In the genomic region with DNA sequence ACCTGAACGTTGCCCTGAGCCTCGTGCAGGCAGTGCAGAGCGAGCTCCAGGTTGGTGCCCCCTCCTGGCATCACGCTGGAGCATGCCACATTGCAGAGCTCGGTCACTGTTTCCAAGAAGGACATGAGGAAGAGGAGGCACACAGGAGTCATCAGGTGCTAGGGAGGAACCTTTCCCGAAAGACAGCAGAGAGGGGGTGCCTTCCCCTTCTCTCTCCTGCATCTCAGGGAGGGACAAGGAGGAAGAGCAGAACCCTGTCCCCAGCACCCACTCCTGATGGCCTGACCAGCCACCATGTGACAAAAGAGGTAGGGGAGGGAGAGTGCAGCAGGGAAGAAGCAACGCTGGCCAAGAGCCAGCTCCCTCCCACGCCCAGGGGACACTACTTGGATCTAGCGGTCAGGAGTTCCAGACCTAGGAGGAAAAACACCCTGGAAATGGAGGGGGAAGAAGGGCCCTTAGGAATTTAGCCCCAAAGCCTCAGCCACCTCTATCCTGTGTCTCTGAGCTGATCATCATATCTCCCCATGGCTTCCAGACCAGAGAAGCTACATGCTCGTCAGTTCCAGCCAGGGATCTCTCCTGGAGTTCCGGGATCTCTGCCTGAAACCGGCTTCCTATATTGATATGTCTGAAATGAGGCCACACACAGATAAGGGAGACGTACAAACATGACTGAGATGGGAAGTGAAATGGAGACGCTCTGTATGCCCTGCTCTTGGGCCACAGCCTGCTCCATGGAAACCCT, we compare ENCODE assay signal across 22 cellular contexts. TPM values are rescaled to one million over a fixed set of nuclear protein-coding genes. Genes with fewer than 3 reads are reported as not detected.
DNase-seq lines count a peak whose midpoint lies in the region; ATAC-seq, FAIRE-seq and TF ChIP-seq lines count a peak whose summit lies in the region.
"Had no signal": no experiment of that assay in that cellular context is flagged by ENCODE, and none has a peak within 500 bp of the region (broad histone marks: within the 10 kb centered on the region; RNA-seq: fewer than 3 reads in every experiment).

No MANE protein-coding gene starts in this region.

- H3K27ac Mint-ChIP-seq in activated T-cell treated with anti-CD3 and anti-CD28 coated beads, Interleukin-2, amount 50 U/mL, for 72 hours, result no peak overlapping the region

- BruUV-seq in HepG2 (replicated peaks; lab: Mats Ljungman, UMichigan), result no TSS peak

- peak; percentile 11 to 26 for ATAC-seq in right cardiac atrium
- peak; percentile 56 for ATAC-seq in HepG2
- peak; percentile 76 for ATAC-seq in upper lobe of right lung
- ATAC-seq in activated T-cell treated with anti-CD3 and anti-CD28 coated beads, Interleukin-2, amount 50 U/mL, for 72 hours (replicated peaks in 1 of 2), result no peak

- no peaks in the 10 kb centered on the region for H3K27me3 ChIP-seq in right cardiac atrium (ENCODE audit: control insufficient read depth, insufficient read depth)
- H3K27me3 ChIP-seq in left ventricle myocardium inferior (ENCODE audit: low read depth), result no peaks in the 10 kb centered on the region
- H3K27me3 ChIP-seq in HepG2 (ENCODE audit: control insufficient read depth in 1 of 2, insufficient read depth in 2 of 2, low read length in 2 of 2), result peaks cover 1 to 15% of the 10 kb centered on the region in 2 experiments; a peak in 2 of 5 replicates
- no peaks in the 10 kb centered on the region for H3K27me3 ChIP-seq in upper lobe of right lung

- H3K9me3 ChIP-seq in right cardiac atrium (ENCODE audit: control insufficient read depth, low read length) (no peaks in the 10 kb centered on the region), left ventricle myocardium inferior (replicated peaks) (no peaks in the 10 kb centered on the region), HepG2 (ENCODE audit: low read length) (no peaks in the 10 kb centered on the region), upper lobe of right lung (no peaks in the 10 kb centered on the region)
- H3K9me3 ChIP-seq: MG63 had no signal

- no peaks in the 10 kb centered on the region for H3K36me3 ChIP-seq in left ventricle myocardium inferior
- no peaks in the 10 kb centered on the region for H3K36me3 ChIP-seq in HepG2 (replicated peaks in 1 of 2; ENCODE audit: control insufficient read depth in 1 of 2, insufficient read depth in 2 of 2, low read length in 2 of 2)
- H3K36me3 ChIP-seq in upper lobe of right lung, result no peaks in the 10 kb centered on the region
- H3K36me3 ChIP-seq: MG63 had no signal

- DNase-seq in right cardiac atrium, result no peak
- no peak for DNase-seq in left ventricle myocardium inferior
- peak; percentile 45 for DNase-seq in OCI-M1 (lab: John Stamatoyannopoulos, UW)
- no peak for DNase-seq in HepG2 (ENCODE audit: low spot score)
- DNase-seq in upper lobe of right lung, result no peak
- DNase-seq in activated T-cell treated with anti-CD3 and anti-CD28 coated beads, Interleukin-2, amount 50 U/mL, for 72 hours, result no peak
- no peak for DNase-seq in GM13976 (ENCODE audit: low spot score)
- DNase-seq in putamen (ENCODE audit: low spot score), result no peak
- DNase-seq: COR-L47, DMS153, MG63, NCI-H1105 treated with DMSO at 0.1 percent for 48 hours, NCI-H187, NCI-H446, NCI-H774, SIG-M5 had no signal

- FAIRE-seq in HepG2 (lab: Jason Lieb, UNC), result no peak
- FAIRE-seq: A204.1, GM18507, RCC 7860 had no signal

- no peaks in the 10 kb centered on the region for H3K79me2 ChIP-seq in HepG2 (ENCODE audit: insufficient read depth, low read length)

- CTCF ChIA-PET in HepG2 (lab: Yijun Ruan, JAX; ENCODE audit: low intra/inter-chr PET ratio, low total read pairs), result no interaction called here

- H3K9ac ChIP-seq in HepG2 (ENCODE audit: insufficient read depth, low read depth, low read length), result no peak overlapping the region
- H3K9ac ChIP-seq: KMS-11 had no signal

- H3K27ac ChIP-seq in right cardiac atrium (ENCODE audit: low read length), result no peak overlapping the region
- no peak overlapping the region for H3K27ac ChIP-seq in left ventricle myocardium inferior (replicated peaks)
- H3K27ac ChIP-seq in HepG2 (ENCODE audit: extremely low read length, insufficient read depth, low read length), result no peak overlapping the region
- H3K27ac ChIP-seq in upper lobe of right lung, result no peak overlapping the region
- H3K27ac ChIP-seq: C4-2B, HL-60, KMS-11 had no signal

- TF ChIP-seq POLR2A in HepG2 (IDR thresholded peaks at IDR 0.05; ENCODE audit: insufficient read depth in 1 of 2, low read depth in 2 of 2, low read length in 2 of 2), result no peak

- H3K9me3 Mint-ChIP-seq in activated T-cell treated with anti-CD3 and anti-CD28 coated beads, Interleukin-2, amount 50 U/mL, for 72 hours, result no peaks in the 10 kb centered on the region

- no peak for TF ChIP-seq EP300 in HepG2 (IDR thresholded peaks at IDR 0.05; ENCODE audit: low read depth in 2 of 2, low read length in 2 of 2)
- TF ChIP-seq EP300 in HepG2 (CRISPR knock-in tag; IDR thresholded peaks at IDR 0.05; ENCODE audit: borderline replicate concordance), result no peak

- H3K4me1 Mint-ChIP-seq in activated T-cell treated with anti-CD3 and anti-CD28 coated beads, Interleukin-2, amount 50 U/mL, for 72 hours (ENCODE audit: low read depth), result no peaks in the 10 kb centered on the region

- TF ChIP-seq CTCF in left ventricle myocardium inferior (IDR thresholded peaks at IDR 0.05; ENCODE audit: borderline replicate concordance), result no peak
- TF ChIP-seq CTCF in HepG2 (CRISPR knock-in tag; IDR thresholded peaks at IDR 0.05), result peak; percentile 32; the same call in 1 of the 2 replicates
- no peak for TF ChIP-seq CTCF in upper lobe of right lung (IDR thresholded peaks at IDR 0.05)
- no peak for TF ChIP-seq CTCF in GM13976 (IDR thresholded peaks at IDR 0.05; ENCODE audit: borderline replicate concordance, control extremely low read depth, extremely low read depth, insufficient read depth, missing control alignments)

- intact Hi-C loops in right cardiac atrium (cut with DNase I), result no loop called here
- intact Hi-C loops in left ventricle myocardium inferior (cut with micrococcal nuclease), result no loop called here
- intact Hi-C loops in HepG2 (cut with micrococcal nuclease; ENCODE audit: unreplicated experiment), result no loop called here
- intact Hi-C loops in upper lobe of right lung (cut with DNase I), result no loop called here

- H3K36me3 Mint-ChIP-seq in activated T-cell treated with anti-CD3 and anti-CD28 coated beads, Interleukin-2, amount 50 U/mL, for 72 hours (ENCODE audit: insufficient read depth in 2 of 2), result no peaks in the 10 kb centered on the region

- H4K20me1 ChIP-seq in HepG2 (ENCODE audit: insufficient read depth, low read length), result no peaks in the 10 kb centered on the region

- no peak overlapping the region for H2AFZ ChIP-seq in HepG2 (ENCODE audit: low read length)

- no peak for TF ChIP-seq RAD21 in HepG2 (CRISPR knock-in tag; IDR thresholded peaks at IDR 0.05)

- H3K27me3 Mint-ChIP-seq in activated T-cell treated with anti-CD3 and anti-CD28 coated beads, Interleukin-2, amount 50 U/mL, for 72 hours (ENCODE audit: low read depth), result no peaks in the 10 kb centered on the region

- H3K4me2 ChIP-seq in HepG2 (ENCODE audit: low read depth, low read length), result peak overlapping the region; percentile 28; the same call in 1 of the 2 replicates
- H3K4me2 ChIP-seq: KMS-11 had no signal

- in situ Hi-C loops in HepG2 (cut with HindIII; ENCODE audit: extremely low pct_ligation_motif_present, low pct_unique_long_range_greater_than_20kb), result no loop called here
- in situ Hi-C loops in GM13976 (cut with MboI; ENCODE audit: low sequenced_read_pairs, unreplicated experiment), result no loop called here

- POLR2A ChIA-PET in HepG2 (lab: Yijun Ruan, JAX), result interaction anchor here (1.1 to 1.6 kb wide), 2 partner anchors 10 to 17 kb away, joined by 3 to 4 read pairs; no protein-coding TSS in a partner anchor

- H3K4me3 Mint-ChIP-seq in activated T-cell treated with anti-CD3 and anti-CD28 coated beads, Interleukin-2, amount 50 U/mL, for 72 hours, result no peak overlapping the region

- H3K4me3 ChIP-seq in right cardiac atrium (ENCODE audit: low read length) (no peak overlapping the region), left ventricle myocardium inferior (no peak overlapping the region), HepG2 (replicated peaks in 1 of 3; ENCODE audit: insufficient read depth in 1 of 3, low read depth in 2 of 3, low read length in 3 of 3) (no peak overlapping the region), upper lobe of right lung (no peak overlapping the region)
- H3K4me3 ChIP-seq: MG63 had no signal

- no peaks in the 10 kb centered on the region for H3K4me1 ChIP-seq in right cardiac atrium (ENCODE audit: control insufficient read depth, insufficient read depth, low read length)
- H3K4me1 ChIP-seq in left ventricle myocardium inferior, result peaks cover 8% of the 10 kb centered on the region
- peaks cover 8% of the 10 kb centered on the region; the same call in 1 of the 2 replicates for H3K4me1 ChIP-seq in HepG2 (ENCODE audit: insufficient read depth, low read length)
- no peaks in the 10 kb centered on the region for H3K4me1 ChIP-seq in upper lobe of right lung

- WGBS in right cardiac atrium, result 34% methylated on average over 14 of the region's 14 CpGs
- 4% methylated on average over 14 of the region's 14 CpGs for WGBS in HepG2 (ENCODE audit: low lambda C conversion rate)

RNA-seq across cellular contexts. Expression of a gene that starts 17.0 kb away (rescaled TPM):
- total RNA-seq in right cardiac atrium (100 to 1,000 TPM in 3 of 4 donors, 10 to 100 TPM in 1; 91.7 to 111 (median 105) TPM), left ventricle myocardium inferior (120 TPM), HepG2 (2016; rRNA removed; fragmentation: Illumina TruSeq; extraction: Trizol) (32.6 and 36.5 TPM in 2 replicates), upper lobe of right lung (134 TPM)
- polyA plus RNA-seq in right cardiac atrium (102 TPM), HepG2 (2011; rRNA removed) (65.9 and 74.4 TPM in 2 replicates)
- total RNA-seq in HepG2 (2016; cell fraction: cytosol; rRNA removed; fragmentation: Illumina TruSeq; extraction: Trizol; ENCODE audit: low read depth), result 10.7 and 16.6 TPM in 2 replicates
- 32.5 and 33.2 TPM in 2 replicates for total RNA-seq in HepG2 (2016; cell fraction: insoluble cytoplasmic fraction; rRNA removed; fragmentation: Illumina TruSeq; extraction: Trizol)
- total RNA-seq in HepG2 (2016; cell fraction: membrane; rRNA removed; fragmentation: Illumina TruSeq; extraction: Trizol), result 17.7 and 25.0 TPM in 2 replicates
- total RNA-seq in HepG2 (2016; cell fraction: nucleus; rRNA removed; fragmentation: Illumina TruSeq; extraction: Trizol), result 19.1 and 19.4 TPM in 2 replicates
- 50.7 and 64.2 TPM in 2 replicates for polyA plus RNA-seq in HepG2 (2011; cell fraction: cytosol; rRNA removed)
- 64.5 and 68.0 TPM in 2 replicates for polyA plus RNA-seq in HepG2 (2011; cell fraction: nucleus; rRNA removed)
- polyA plus RNA-seq in HepG2 (2012), result 39.7 and 50.3 TPM in 2 replicates
- 18.1 and 25.6 TPM in 2 replicates for polyA plus RNA-seq in HepG2 (2016; cell fraction: cytosol; fragmentation: Illumina TruSeq; extraction: Trizol; ENCODE audit: low read depth)
- 52.2 and 60.3 TPM in 2 replicates for polyA plus RNA-seq in HepG2 (2016; cell fraction: insoluble cytoplasmic fraction; fragmentation: Illumina TruSeq; extraction: Trizol; ENCODE audit: low read depth)
- 32.1 and 34.6 TPM in 2 replicates for polyA plus RNA-seq in HepG2 (2016; cell fraction: membrane; fragmentation: Illumina TruSeq; extraction: Trizol; ENCODE audit: low read depth)
- polyA plus RNA-seq in HepG2 (2016; cell fraction: nucleus; fragmentation: Illumina TruSeq; extraction: Trizol; ENCODE audit: insufficient read depth, low read depth), result 41.7 and 44.1 TPM in 2 replicates
- 73.3 and 108 TPM in 2 replicates for polyA minus RNA-seq in HepG2 (2011; rRNA and poly(A)+ RNA removed; ENCODE audit: low replicate concordance)
- 36.3 and 43.3 TPM in 2 replicates for polyA minus RNA-seq in HepG2 (2011; cell fraction: cytosol; rRNA and poly(A)+ RNA removed)
- polyA minus RNA-seq in HepG2 (2011; cell fraction: nucleus; rRNA and poly(A)+ RNA removed), result 20.6 and 26.2 TPM in 2 replicates
- total RNA-seq in activated T-cell treated with anti-CD3 and anti-CD28 coated beads, Interleukin-2, amount 50 U/mL, for 72 hours, result 10 to 100 TPM; 64.4 to 71.5 TPM

RNA-seq across cellular contexts. Expression of a gene that starts 41.1 kb away (rescaled TPM):
- under 1 TPM in 1 of 4 donors, not detected in 3; 0.23 TPM for total RNA-seq in right cardiac atrium
- polyA plus RNA-seq in right cardiac atrium, result 0.20 TPM
- 0.99 TPM for total RNA-seq in left ventricle myocardium inferior
- 0.04 TPM in 1 of 2 replicates, not detected in the other for total RNA-seq in HepG2 (2016; rRNA removed; fragmentation: Illumina TruSeq; extraction: Trizol)
- total RNA-seq in HepG2 (2016; cell fraction: cytosol; rRNA removed; fragmentation: Illumina TruSeq; extraction: Trizol; ENCODE audit: low read depth), result not detected in 2 replicates
- not detected in 2 replicates for total RNA-seq in HepG2 (2016; cell fraction: insoluble cytoplasmic fraction; rRNA removed; fragmentation: Illumina TruSeq; extraction: Trizol)
- total RNA-seq in HepG2 (2016; cell fraction: membrane; rRNA removed; fragmentation: Illumina TruSeq; extraction: Trizol), result 0.09 TPM in 1 of 2 replicates, not detected in the other
- not detected in 2 replicates for total RNA-seq in HepG2 (2016; cell fraction: nucleus; rRNA removed; fragmentation: Illumina TruSeq; extraction: Trizol)
- polyA plus RNA-seq in HepG2 (2011; rRNA removed), result 0.03 and 0.08 TPM in 2 replicates
- 0.07 and 0.08 TPM in 2 replicates for polyA plus RNA-seq in HepG2 (2011; cell fraction: cytosol; rRNA removed)
- polyA plus RNA-seq in HepG2 (2011; cell fraction: nucleus; rRNA removed), result not detected in 2 replicates
- 0.17 TPM in 1 of 2 replicates, not detected in the other for polyA plus RNA-seq in HepG2 (2012)
- 0.05 TPM in 1 of 2 replicates, not detected in the other for polyA plus RNA-seq in HepG2 (2016; cell fraction: cytosol; fragmentation: Illumina TruSeq; extraction: Trizol; ENCODE audit: low read depth)
- not detected in 2 replicates for polyA plus RNA-seq in HepG2 (2016; cell fraction: insoluble cytoplasmic fraction; fragmentation: Illumina TruSeq; extraction: Trizol; ENCODE audit: low read depth)
- not detected in 2 replicates for polyA plus RNA-seq in HepG2 (2016; cell fraction: membrane; fragmentation: Illumina TruSeq; extraction: Trizol; ENCODE audit: low read depth)
- polyA plus RNA-seq in HepG2 (2016; cell fraction: nucleus; fragmentation: Illumina TruSeq; extraction: Trizol; ENCODE audit: insufficient read depth, low read depth), result not detected in 2 replicates
- polyA minus RNA-seq in HepG2 (2011; rRNA and poly(A)+ RNA removed; ENCODE audit: low replicate concordance), result not detected in 2 replicates
- not detected in 2 replicates for polyA minus RNA-seq in HepG2 (2011; cell fraction: cytosol; rRNA and poly(A)+ RNA removed)
- not detected in 2 replicates for polyA minus RNA-seq in HepG2 (2011; cell fraction: nucleus; rRNA and poly(A)+ RNA removed)
- 0.26 TPM for total RNA-seq in upper lobe of right lung
- under 1 TPM; 0.69 to 0.96 TPM for total RNA-seq in activated T-cell treated with anti-CD3 and anti-CD28 coated beads, Interleukin-2, amount 50 U/mL, for 72 hours

RNA-seq across cellular contexts. Expression of a gene that starts 47.8 kb away (rescaled TPM):
- total RNA-seq in right cardiac atrium (1 to 10 TPM; 6.4 to 9.4 (median 7.8) TPM), left ventricle myocardium inferior (10.9 TPM), HepG2 (2016; rRNA removed; fragmentation: Illumina TruSeq; extraction: Trizol) (8.4 and 9.1 TPM in 2 replicates), upper lobe of right lung (9.3 TPM)
- polyA plus RNA-seq in right cardiac atrium (9.9 TPM), HepG2 (2011; rRNA removed) (13.3 and 17.6 TPM in 2 replicates)
- 2.8 and 3.3 TPM in 2 replicates for total RNA-seq in HepG2 (2016; cell fraction: cytosol; rRNA removed; fragmentation: Illumina TruSeq; extraction: Trizol; ENCODE audit: low read depth)
- total RNA-seq in HepG2 (2016; cell fraction: insoluble cytoplasmic fraction; rRNA removed; fragmentation: Illumina TruSeq; extraction: Trizol), result 8.2 and 10.6 TPM in 2 replicates
- 4.2 and 6.5 TPM in 2 replicates for total RNA-seq in HepG2 (2016; cell fraction: membrane; rRNA removed; fragmentation: Illumina TruSeq; extraction: Trizol)
- total RNA-seq in HepG2 (2016; cell fraction: nucleus; rRNA removed; fragmentation: Illumina TruSeq; extraction: Trizol), result 9.8 and 13.4 TPM in 2 replicates
- polyA plus RNA-seq in HepG2 (2011; cell fraction: cytosol; rRNA removed), result 8.3 and 11.4 TPM in 2 replicates
- 48.6 and 50.4 TPM in 2 replicates for polyA plus RNA-seq in HepG2 (2011; cell fraction: nucleus; rRNA removed)
- polyA plus RNA-seq in HepG2 (2012), result 9.8 and 14.4 TPM in 2 replicates
- polyA plus RNA-seq in HepG2 (2016; cell fraction: cytosol; fragmentation: Illumina TruSeq; extraction: Trizol; ENCODE audit: low read depth), result 4.3 and 5.1 TPM in 2 replicates
- polyA plus RNA-seq in HepG2 (2016; cell fraction: insoluble cytoplasmic fraction; fragmentation: Illumina TruSeq; extraction: Trizol; ENCODE audit: low read depth), result 14.4 and 17.5 TPM in 2 replicates
- polyA plus RNA-seq in HepG2 (2016; cell fraction: membrane; fragmentation: Illumina TruSeq; extraction: Trizol; ENCODE audit: low read depth), result 5.2 and 7.2 TPM in 2 replicates
- 29.6 and 30.0 TPM in 2 replicates for polyA plus RNA-seq in HepG2 (2016; cell fraction: nucleus; fragmentation: Illumina TruSeq; extraction: Trizol; ENCODE audit: insufficient read depth, low read depth)
- polyA minus RNA-seq in HepG2 (2011; rRNA and poly(A)+ RNA removed; ENCODE audit: low replicate concordance), result 8.3 and 15.8 TPM in 2 replicates
- polyA minus RNA-seq in HepG2 (2011; cell fraction: cytosol; rRNA and poly(A)+ RNA removed), result 5.2 TPM in 2 replicates
- polyA minus RNA-seq in HepG2 (2011; cell fraction: nucleus; rRNA and poly(A)+ RNA removed), result 3.2 and 5.5 TPM in 2 replicates
- total RNA-seq in activated T-cell treated with anti-CD3 and anti-CD28 coated beads, Interleukin-2, amount 50 U/mL, for 72 hours, result 10 to 100 TPM in 1 of 2 donors, 1 to 10 TPM in 1; 7.2 to 10.5 TPM

Comparison
In these comparisons a context has a peak if more than half of its experiments do, and no peak if none do; other contexts are left out.
1. ATAC-seq: peak in right cardiac atrium (2 of 2), HepG2 (single experiment) and upper lobe of right lung (single experiment); none in activated T-cell treated with anti-CD3 and anti-CD28 coated beads, Interleukin-2, amount 50 U/mL, for 72 hours (0 of 2).